In the genomic region with DNA sequence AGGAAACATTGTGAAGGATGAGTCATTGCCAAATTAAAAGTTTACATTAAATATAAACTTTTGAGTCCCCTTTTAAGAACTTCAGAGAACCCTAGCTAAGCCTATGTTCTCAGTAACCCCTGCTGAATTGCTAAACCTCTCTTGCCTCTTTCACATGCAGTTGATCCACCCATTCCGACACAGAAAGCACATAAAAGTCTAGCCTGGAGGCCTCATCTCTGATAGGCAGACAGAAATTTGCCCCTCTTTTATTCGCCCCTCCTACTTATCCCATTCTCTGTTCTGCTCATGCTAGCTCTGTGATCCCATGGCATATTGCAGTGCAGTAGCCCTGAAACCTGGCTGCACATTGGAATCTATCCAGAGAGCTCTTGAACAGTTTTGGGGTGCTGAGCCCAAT, we compare ENCODE assay signal across 19 cellular contexts.
"Had no signal": no experiment of that assay in that cellular context is flagged by ENCODE, and none has a peak within 500 bp of the region (broad histone marks: within the 10 kb centered on the region; RNA-seq: fewer than 3 reads in every experiment).

No MANE protein-coding gene starts in this region.

- H3K4me1 ChIP-seq: esophagus squamous epithelium, upper lobe of right lung had no signal

- DNase-seq: activated CD4-positive, alpha-beta T cell treated with anti-CD3 and anti-CD28 coated beads, Interleukin-2, amount 50 U/mL, for 1 hour; activated naive CD4-positive, alpha-beta T cell treated with Interleukin-2 at 50 U/mL for 16 hours; activated T-cell treated with anti-CD3 and anti-CD28 coated beads for 4 hours; amygdala; body of pancreas; caudate nucleus; esophagus squamous epithelium; hypothalamus; kidney; left lung; mucosa of descending colon; retina; stimulated activated CD4-positive, alpha-beta T cell treated with anti-CD3 and anti-CD28 coated beads, Interleukin-2, amount 100 ng/mL, for 48 hours; stimulated activated naive CD4-positive, alpha-beta T cell; SW 1271; upper lobe of right lung had no signal

- H3K4me3 Mint-ChIP-seq: natural killer cell treated with Interleukin-12 subunit alpha and Interleukin-12 subunit beta and Interleukin-15 and Interleukin-18, amount 100 ng/mL, for 72 hours had no signal

- H3K9me3 ChIP-seq: body of pancreas, esophagus squamous epithelium, left lung, mucosa of descending colon, upper lobe of right lung had no signal

- H3K4me3 ChIP-seq: body of pancreas, esophagus squamous epithelium, left lung, mucosa of descending colon, upper lobe of right lung had no signal

- H3K27me3 ChIP-seq: body of pancreas, esophagus squamous epithelium, left lung, upper lobe of right lung had no signal

- H3K36me3 ChIP-seq: esophagus squamous epithelium, left lung, upper lobe of right lung had no signal

- H3K27ac ChIP-seq: esophagus squamous epithelium, left lung, upper lobe of right lung had no signal

- ATAC-seq: activated CD4-positive, CD25-positive, alpha-beta regulatory T cell treated with anti-CD3 and anti-CD28 coated beads, Interleukin-2, amount 50 U/mL, for 24 hours; left lung; natural killer cell treated with Interleukin-12 subunit alpha and Interleukin-12 subunit beta and Interleukin-15 and Interleukin-18, amount 100 ng/mL, for 72 hours had no signal

- FAIRE-seq: colon, kidney had no signal
